ENCODE assay signal across 8 cellular contexts in genomic region chr18:74148543-74149070, GRCh38. TPM values are rescaled to one million over a fixed set of nuclear protein-coding genes. Genes with fewer than 3 reads are reported as not detected.
DNase-seq lines count a peak whose midpoint lies in the region; ATAC-seq and TF ChIP-seq lines count a peak whose summit lies in the region.

No MANE protein-coding gene starts in this region.

- POLR2A ChIA-PET in Panc1 (lab: Charles Lee) = no interaction called here

- H3K27me3 ChIP-seq in GM23248 (replicated peaks; ENCODE audit: insufficient read depth) (no peaks in the 10 kb centered on the region), Panc1 (ENCODE audit: control insufficient read depth, insufficient read depth, low read length) (peaks cover 4% of the 10 kb centered on the region; the same call in 1 of the 2 replicates), esophagus squamous epithelium (no peaks in the 10 kb centered on the region), gastrocnemius medialis (no peaks in the 10 kb centered on the region)

- no peaks in the 10 kb centered on the region for H3K9me2 ChIP-seq in GM23248 (ENCODE audit: insufficient read depth)

- TF ChIP-seq CTCF in Panc1 (IDR thresholded peaks at IDR 0.05) (no peak), esophagus squamous epithelium (IDR thresholded peaks at IDR 0.05) (no peak), gastrocnemius medialis (IDR thresholded peaks at IDR 0.05 in 4 of 5, conservative IDR thresholded peaks at IDR 0.05 in 1 of 5) (no peak)

- H3K36me3 ChIP-seq in ES-I3 (ENCODE audit: insufficient read depth, low read length) = no peaks in the 10 kb centered on the region
- H3K36me3 ChIP-seq in GM23248 (ENCODE audit: low read depth) = no peaks in the 10 kb centered on the region
- H3K36me3 ChIP-seq in Panc1 (ENCODE audit: control insufficient read depth, insufficient read depth, low read length) = no peaks in the 10 kb centered on the region; the same call in none of the 2 replicates
- H3K36me3 ChIP-seq in esophagus squamous epithelium = peaks cover 0 to 25% (median 0%) of the 10 kb centered on the region in 3 donors
- H3K36me3 ChIP-seq in gastrocnemius medialis = no peaks in the 10 kb centered on the region

- TF ChIP-seq POLR2A in esophagus squamous epithelium (IDR thresholded peaks at IDR 0.05) = no peak
- no peak for TF ChIP-seq POLR2A in gastrocnemius medialis (IDR thresholded peaks at IDR 0.05)

- H3K4me3 ChIP-seq in GM23248 (peak overlapping the region; percentile 92), Panc1 (ENCODE audit: low read depth in 2 of 2, low read length in 2 of 2) (peak overlapping the region; percentile 92 to 99), esophagus squamous epithelium (peak overlapping the region; percentile 36 to 81 (median 72)), gastrocnemius medialis (peak overlapping the region; percentile 63 to 95 (median 81))

- ATAC-seq in Panc1 (peak; percentile 9), gastrocnemius medialis (peak; percentile 1 to 3)

- CTCF ChIA-PET in Panc1 (lab: Charles Lee) = no interaction called here

- BruUV-seq in Panc1 (replicated peaks; lab: Mats Ljungman, UMichigan) = TSS peak; percentile 90

- H3K9ac ChIP-seq in ES-I3 (ENCODE audit: low read depth, low read length) = peak overlapping the region; percentile 75
- H3K9ac ChIP-seq in GM23248 = peak overlapping the region; percentile 92

- H3K4me2 ChIP-seq in GM23248 (ENCODE audit: unreplicated experiment) = peak overlapping the region; percentile 84

- peak overlapping the region; percentile 97 for H2AFZ ChIP-seq in GM23248

- DNase-seq in GM23248 = no peak
- no peak for DNase-seq in Panc1 (ENCODE audit: low read depth, low spot score)
- DNase-seq in esophagus squamous epithelium (lab: John Stamatoyannopoulos, UW) = no peak
- no peak for DNase-seq in gastrocnemius medialis
- DNase-seq in HT-29 (ENCODE audit: low spot score) = no peak
- DNase-seq in nucleus accumbens (lab: John Stamatoyannopoulos, UW) = no peak
- DNase-seq in H4 (ENCODE audit: low spot score) = no peak

- peak overlapping the region; percentile 24; the same call in 1 of the 2 replicates for H3K27ac ChIP-seq in GM23248
- peak overlapping the region; percentile 100 for H3K27ac ChIP-seq in Panc1 (ENCODE audit: low read length)
- H3K27ac ChIP-seq in esophagus squamous epithelium = peak overlapping the region; percentile 72 to 97 (median 92)
- peak overlapping the region; percentile 89 to 94 (median 92) for H3K27ac ChIP-seq in gastrocnemius medialis

- peaks cover 6% of the 10 kb centered on the region for H3K4me1 ChIP-seq in ES-I3 (ENCODE audit: insufficient read depth, low read length)
- peaks cover 17% of the 10 kb centered on the region for H3K4me1 ChIP-seq in GM23248 (ENCODE audit: insufficient read depth)
- H3K4me1 ChIP-seq in Panc1 (ENCODE audit: control insufficient read depth, insufficient read depth, low read length) = peaks cover 19% of the 10 kb centered on the region
- H3K4me1 ChIP-seq in esophagus squamous epithelium = peaks cover 7 to 56% (median 14%) of the 10 kb centered on the region in 3 donors
- peaks cover 30 to 45% of the 10 kb centered on the region in 2 donors for H3K4me1 ChIP-seq in gastrocnemius medialis

- H3F3A ChIP-seq in GM23248 (ENCODE audit: insufficient read depth) = peaks cover 8% of the 10 kb centered on the region; the same call in 1 of the 2 replicates

- peaks cover 53% of the 10 kb centered on the region for H3K79me2 ChIP-seq in GM23248 (ENCODE audit: insufficient read depth)

- in situ Hi-C loops in GM23248 (cut with MboI) (no loop called here), Panc1 (cut with HindIII; ENCODE audit: low pct_unique_long_range_greater_than_20kb, low sequenced_read_pairs) (no loop called here), gastrocnemius medialis (cut with MboI; ENCODE audit: low sequenced_read_pairs in 4 of 4) (no loop called here)

- no peaks in the 10 kb centered on the region for H4K20me1 ChIP-seq in GM23248 (ENCODE audit: insufficient read depth)

- 0 to 2% methylated on average over 25 of the region's 25 CpGs for WGBS in GM23248 (ENCODE audit: low coverage in 1 of 2, low lambda C conversion rate in 2 of 2, missing lambda C conversion rate in 2 of 2), 2 experiments
- WGBS in esophagus squamous epithelium, 2 donors = 0 to 1% methylated on average over 19 to 24 of the region's 25 CpGs

- H3K9me3 ChIP-seq in ES-I3 (ENCODE audit: control insufficient read depth, insufficient read depth, low read length) = no peaks in the 10 kb centered on the region
- H3K9me3 ChIP-seq in GM23248 (ENCODE audit: low read depth) = no peaks in the 10 kb centered on the region
- no peaks in the 10 kb centered on the region for H3K9me3 ChIP-seq in Panc1 (ENCODE audit: control insufficient read depth, insufficient read depth, low read depth, low read length)
- H3K9me3 ChIP-seq in esophagus squamous epithelium = no peaks in the 10 kb centered on the region
- H3K9me3 ChIP-seq in gastrocnemius medialis = no peaks in the 10 kb centered on the region

- intact Hi-C loops in Panc1 (cut with micrococcal nuclease; ENCODE audit: unreplicated experiment) = no loop called here
- intact Hi-C loops in esophagus squamous epithelium (cut with DNase I) = no loop called here
- intact Hi-C loops in gastrocnemius medialis (cut with DNase I; ENCODE audit: low total_unique reads) = loop anchor here (1.0 to 2.0 kb wide), 2 partner anchors 144 to 348 kb away; partner anchors contain the start of gene CNDP2

RNA-seq across cellular contexts. Expression of gene TIMM21, which starts 0.3 kb away (rescaled TPM):
- total RNA-seq in GM23248 (2014; rRNA removed; shearing (Covaris generic)) = 27.6 and 32.1 TPM in 2 replicates
- 88.0 and 91.6 TPM in 2 replicates for polyA plus RNA-seq in GM23248 (2016; fragmentation: Nextera tagmentation; extraction: Ambion mirVana)
- total RNA-seq in Panc1 (2021; ENCODE audit: unreplicated experiment) (82.0 TPM), esophagus squamous epithelium (10 to 100 TPM; 26.2 to 53.6 (median 31.2) TPM), gastrocnemius medialis (100 to 1,000 TPM in 2 of 4 donors, 10 to 100 TPM in 2; 40.0 to 108 (median 75.8) TPM)
- polyA plus RNA-seq in Panc1 (2012; ENCODE audit: insufficient read length) = 52.9 TPM
- total RNA-seq in HT-29 (2014; rRNA removed; shearing (Covaris generic)) = 17.2 and 33.8 TPM in 2 replicates
- 29.2 and 38.6 TPM in 2 replicates for total RNA-seq in H4 (2014; rRNA removed; shearing (Covaris generic))

RNA-seq across cellular contexts. Expression of gene FBXO15, which starts 1.0 kb away (rescaled TPM):
- 0.22 TPM in 1 of 2 replicates, not detected in the other for total RNA-seq in GM23248 (2014; rRNA removed; shearing (Covaris generic))
- polyA plus RNA-seq in GM23248 (2016; fragmentation: Nextera tagmentation; extraction: Ambion mirVana) = 0.54 and 1.1 TPM in 2 replicates
- 1.9 TPM for total RNA-seq in Panc1 (2021; ENCODE audit: unreplicated experiment)
- polyA plus RNA-seq in Panc1 (2012; ENCODE audit: insufficient read length) = 2.2 TPM
- total RNA-seq in esophagus squamous epithelium = under 1 TPM in 3 of 4 donors, not detected in 1; 0.13 to 0.32 (median 0.19) TPM
- not detected for total RNA-seq in gastrocnemius medialis
- not detected in 2 replicates for total RNA-seq in HT-29 (2014; rRNA removed; shearing (Covaris generic))
- 0.41 TPM in 1 of 2 replicates, not detected in the other for total RNA-seq in H4 (2014; rRNA removed; shearing (Covaris generic))

Comparison
In these comparisons a context has a peak if more than half of its experiments do, and no peak if none do; other contexts are left out.
1. H3K27ac ChIP-seq: peak in every context shown above with its lines; median percentile 100 in Panc1; 92 in gastrocnemius medialis; 92 in esophagus squamous epithelium; 24 in GM23248.